In genomic region chr19:46345157-46345556, GRCh38 we compare ENCODE assay signal across 1 cellular context.
TF ChIP-seq lines count a peak whose summit lies in the region.

No MANE protein-coding gene starts in this region.

TF ChIP-seq in HepG2, 621 proteins besides CTCF, POLR2A, EP300 and RAD21:
- TF ChIP-seq IKZF5 (CRISPR knock-in tag; IDR thresholded peaks at IDR 0.05) (no peak), ZNF629 (CRISPR knock-in tag; conservative IDR thresholded peaks at IDR 0.05) (peak; percentile 86)
TF ChIP-seq in HepG2: peak in this region for 1.
